8 cellular contexts compared by ENCODE assay signal in the genomic region with DNA sequence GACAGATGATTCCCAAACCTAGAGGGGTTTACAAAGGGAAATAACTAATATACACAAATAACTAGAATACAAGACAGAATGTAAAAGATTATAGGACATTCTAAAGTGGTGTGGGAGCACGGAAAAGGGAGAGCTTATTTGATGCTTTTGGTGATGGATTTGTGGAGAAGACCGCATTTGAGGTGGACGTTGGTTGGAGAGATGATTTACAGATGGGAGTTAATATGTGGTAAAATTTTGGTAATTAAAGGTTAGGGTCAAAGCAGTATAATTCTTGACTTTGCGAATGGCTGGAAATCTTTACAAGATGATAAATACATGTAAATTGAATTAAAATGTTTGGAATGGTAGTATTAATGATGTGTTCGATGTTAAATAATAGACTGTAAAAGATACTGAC. TPM values are rescaled to one million over a fixed set of nuclear protein-coding genes. Genes with fewer than 3 reads are reported as not detected.
DNase-seq lines count a peak whose midpoint lies in the region; ATAC-seq and TF ChIP-seq lines count a peak whose summit lies in the region.

No MANE protein-coding gene starts in this region.

- H3K27me3 Mint-ChIP-seq in CD4-positive, alpha-beta memory T cell = no peaks in the 10 kb centered on the region
- H3K27me3 Mint-ChIP-seq in chondrocyte (ENCODE audit: low read depth) (no peaks in the 10 kb centered on the region), naive B cell (no peaks in the 10 kb centered on the region)

- no peak for ATAC-seq in naive B cell (ENCODE audit: low read depth in 2 of 2)

- TF ChIP-seq CTCF in chondrocyte (IDR thresholded peaks at IDR 0.05) = no peak

- POLR2A ChIA-PET in CD4-positive, alpha-beta memory T cell (lab: Charles Lee; ENCODE audit: partially characterized antibody) = interaction anchor here (0.9 to 1.3 kb wide), 3 partner anchors 26 to 99 kb away, joined by 3 read pairs; partner anchors contain the start of genes CCDC32, RAD51 and RPUSD2

- H3K4me1 ChIP-seq in CD4-positive, alpha-beta memory T cell (ENCODE audit: insufficient read depth, low read length) = peaks cover 25% of the 10 kb centered on the region
- H3K4me1 ChIP-seq in Karpas-422 (ENCODE audit: low read length) = peaks cover 32% of the 10 kb centered on the region

- CTCF ChIA-PET in CD4-positive, alpha-beta memory T cell (lab: Charles Lee; ENCODE audit: partially characterized antibody) = interaction anchor here (0.8 kb wide), 1 partner anchor 187 kb away, joined by 3 read pairs; no protein-coding TSS in a partner anchor

- no peak overlapping the region for H2AFZ ChIP-seq in Karpas-422 (ENCODE audit: low read length)

- H3K27ac Mint-ChIP-seq in CD4-positive, alpha-beta memory T cell = peak overlapping the region in 5 of 7 donors; percentile 2 to 100 (median 89)
- peak overlapping the region; percentile 99 for H3K27ac Mint-ChIP-seq in chondrocyte (ENCODE audit: unreplicated experiment)
- H3K27ac Mint-ChIP-seq in naive B cell = peak overlapping the region in 5 of 6 donors; percentile 5 to 99 (median 27)

- no peaks in the 10 kb centered on the region for H3K36me3 ChIP-seq in CD4-positive, alpha-beta memory T cell (ENCODE audit: insufficient read depth, low read length)
- H3K36me3 ChIP-seq in Karpas-422 (ENCODE audit: insufficient read depth, low read length) = peaks cover 4% of the 10 kb centered on the region; the same call in 1 of the 2 replicates

- H3K4me2 ChIP-seq in Karpas-422 (ENCODE audit: low read depth, low read length, poor library complexity, severe bottlenecking) = peak overlapping the region; percentile 88

- H3K27me3 ChIP-seq in CD4-positive, alpha-beta memory T cell (ENCODE audit: insufficient read depth, low read length) = no peaks in the 10 kb centered on the region
- H3K27me3 ChIP-seq in Karpas-422 (ENCODE audit: low read length) = no peaks in the 10 kb centered on the region

- peaks cover 60% of the 10 kb centered on the region for H3K79me2 ChIP-seq in Karpas-422 (ENCODE audit: low read length)

- no peak for DNase-seq in CD4-positive, alpha-beta memory T cell
- no peak for DNase-seq in Karpas-422
- DNase-seq in chondrocyte (ENCODE audit: low spot score) = no peak
- DNase-seq in naive B cell = no peak
- no peak for DNase-seq in superior temporal gyrus (ENCODE audit: extremely low spot score)
- no peak for DNase-seq in NOMO-1 (lab: John Stamatoyannopoulos, UW; ENCODE audit: unreplicated experiment in 2 of 2)
- no peak for DNase-seq in foreskin melanocyte
- no peak for DNase-seq in midbrain (lab: John Stamatoyannopoulos, UW)

- H3K9me3 ChIP-seq in CD4-positive, alpha-beta memory T cell (ENCODE audit: control insufficient read depth in 1 of 2, low read length in 2 of 2) = no peaks in the 10 kb centered on the region
- no peaks in the 10 kb centered on the region for H3K9me3 ChIP-seq in Karpas-422 (ENCODE audit: low read length)

- no peaks in the 10 kb centered on the region for H3K9me2 ChIP-seq in Karpas-422 (replicated peaks; ENCODE audit: insufficient read depth, low read length)

- no peak overlapping the region for H3K27ac ChIP-seq in CD4-positive, alpha-beta memory T cell (ENCODE audit: low read depth, low read length)
- peak overlapping the region; percentile 81 for H3K27ac ChIP-seq in Karpas-422 (ENCODE audit: low read length)

- peak overlapping the region in 1 of 2 donors; percentile 36 for H3K4me3 ChIP-seq in CD4-positive, alpha-beta memory T cell (ENCODE audit: low read length in 2 of 2)
- H3K4me3 ChIP-seq in Karpas-422 (ENCODE audit: low read length) = peak overlapping the region; percentile 77

- H3K36me3 Mint-ChIP-seq in CD4-positive, alpha-beta memory T cell = peaks cover 0 to 8% of the 10 kb centered on the region in 2 donors
- H3K36me3 Mint-ChIP-seq in chondrocyte (ENCODE audit: low read depth) (no peaks in the 10 kb centered on the region), naive B cell (no peaks in the 10 kb centered on the region)

- intact Hi-C loops in CD4-positive, alpha-beta memory T cell (cut with micrococcal nuclease) = loop anchor here (10.0 kb wide), 1 partner anchor 160 kb away; the partner anchor contains the start of gene RMDN3

- peaks cover 15 to 37% (median 26%) of the 10 kb centered on the region in 4 donors for H3K4me1 Mint-ChIP-seq in CD4-positive, alpha-beta memory T cell
- peaks cover 8% of the 10 kb centered on the region for H3K4me1 Mint-ChIP-seq in chondrocyte (ENCODE audit: low read depth)
- H3K4me1 Mint-ChIP-seq in naive B cell = peaks cover 4 to 23% (median 9%) of the 10 kb centered on the region in 3 donors

- H3K4me3 Mint-ChIP-seq in CD4-positive, alpha-beta memory T cell = peak overlapping the region; percentile 93 to 100 (median 96)
- H3K4me3 Mint-ChIP-seq in chondrocyte (ENCODE audit: unreplicated experiment) (peak overlapping the region; percentile 83), naive B cell (peak overlapping the region; percentile 83 to 99 (median 96))

- peaks cover 0 to 5% (median 0%) of the 10 kb centered on the region in 8 donors for H3K9me3 Mint-ChIP-seq in CD4-positive, alpha-beta memory T cell
- no peaks in the 10 kb centered on the region for H3K9me3 Mint-ChIP-seq in chondrocyte (ENCODE audit: low read depth)
- no peaks in the 10 kb centered on the region for H3K9me3 Mint-ChIP-seq in naive B cell

- H3K9ac ChIP-seq in Karpas-422 (ENCODE audit: low read length) = peak overlapping the region; percentile 82

- no peaks in the 10 kb centered on the region for H4K20me1 ChIP-seq in Karpas-422 (ENCODE audit: insufficient read depth, low read depth, low read length)

RNA-seq across cellular contexts. Expression of gene KNL1, which starts 1.2 kb away (rescaled TPM):
- total RNA-seq in CD4-positive, alpha-beta memory T cell = 1 to 10 TPM in 1 of 2 experiments, under 1 TPM in 1; 0.99 to 1.2 TPM
- under 1 TPM in 1 of 2 donors, not detected in 1; 0.10 TPM for polyA plus RNA-seq in CD4-positive, alpha-beta memory T cell
- total RNA-seq in Karpas-422 (2014; rRNA removed; shearing (Covaris generic); ENCODE audit: low replicate concordance) = 17.4 and 25.8 TPM in 2 replicates
- total RNA-seq in chondrocyte = 4.7 to 6.0 TPM (median 5.5 TPM) in 3 replicates
- 1 to 10 TPM in 5 of 6 donors, under 1 TPM in 1; 0.96 to 2.1 (median 1.5) TPM for polyA plus RNA-seq in naive B cell (ENCODE audit: low read depth in 6 of 6)

RNA-seq across cellular contexts. Expression of gene RPUSD2, which starts 26.1 kb away (rescaled TPM):
- total RNA-seq in CD4-positive, alpha-beta memory T cell = 10 to 100 TPM; 13.6 to 15.1 TPM
- 10 to 100 TPM; 19.4 to 25.0 TPM for polyA plus RNA-seq in CD4-positive, alpha-beta memory T cell
- total RNA-seq in Karpas-422 (2014; rRNA removed; shearing (Covaris generic); ENCODE audit: low replicate concordance) = 13.6 and 33.0 TPM in 2 replicates
- 7.7 to 10.9 TPM (median 10.2 TPM) in 3 replicates for total RNA-seq in chondrocyte
- 10 to 100 TPM; 18.0 to 29.3 (median 25.6) TPM for polyA plus RNA-seq in naive B cell (ENCODE audit: low read depth in 6 of 6)

RNA-seq across cellular contexts. Expression of gene CCDC32, which starts 30.4 kb away (rescaled TPM):
- total RNA-seq in CD4-positive, alpha-beta memory T cell = 10 to 100 TPM; 31.7 to 32.4 TPM
- 10 to 100 TPM; 41.9 to 49.3 TPM for polyA plus RNA-seq in CD4-positive, alpha-beta memory T cell
- total RNA-seq in Karpas-422 (2014; rRNA removed; shearing (Covaris generic); ENCODE audit: low replicate concordance) = 21.8 and 25.3 TPM in 2 replicates
- 16.7 to 22.5 TPM (median 21.2 TPM) in 3 replicates for total RNA-seq in chondrocyte
- 100 to 1,000 TPM; 199 to 261 (median 219) TPM for polyA plus RNA-seq in naive B cell (ENCODE audit: low read depth in 6 of 6)

Comparison
In these comparisons a context has a peak if more than half of its experiments do, and no peak if none do; other contexts are left out.
1. H3K27ac Mint-ChIP-seq: peak in every context shown above with its lines; median percentile 99 in chondrocyte; 89 in CD4-positive, alpha-beta memory T cell; 27 in naive B cell.